ENCODE assay signal across 18 cellular contexts in the genomic region with DNA sequence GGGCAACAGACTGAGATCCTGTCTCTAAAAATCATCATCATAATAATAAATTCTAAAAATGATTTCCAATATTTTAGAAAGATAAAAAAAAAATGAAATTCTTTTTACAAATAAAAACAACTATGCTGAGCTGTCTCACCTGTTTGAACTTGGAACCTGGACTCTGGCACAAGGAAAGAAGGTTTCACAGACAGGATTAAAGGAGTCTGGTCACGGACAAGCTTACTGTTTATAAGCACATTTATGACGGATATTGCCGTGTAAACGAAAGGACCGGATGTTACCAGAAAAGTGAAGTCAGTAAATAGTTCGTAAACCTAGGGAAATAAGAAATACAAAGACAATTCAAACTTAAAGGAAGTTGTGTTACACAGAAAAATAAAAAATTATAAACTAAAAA.
"Had no signal": no experiment of that assay in that cellular context is flagged by ENCODE, and none has a peak within 500 bp of the region (broad histone marks: within the 10 kb centered on the region; RNA-seq: fewer than 3 reads in every experiment).

No MANE protein-coding gene starts in this region.

- H3K36me3 ChIP-seq: ovary, right atrium auricular region, right lobe of liver, spleen, tibial nerve, vagina had no signal

- H3K4me3 ChIP-seq: left ventricle myocardium inferior, lung, ovary, right atrium auricular region, right lobe of liver, spleen, tibial nerve, vagina had no signal

- FAIRE-seq: islet of Langerhans, kidney had no signal

- H3K9me3 ChIP-seq: left ventricle myocardium inferior, ovary, right atrium auricular region, right lobe of liver, spleen, vagina had no signal

- H3K27ac ChIP-seq: left ventricle myocardium inferior, ovary, right atrium auricular region, right lobe of liver, spleen, tibial nerve, vagina had no signal

- H3K27me3 ChIP-seq: ovary, right atrium auricular region, right lobe of liver, spleen, tibial nerve, vagina had no signal

- H3K4me1 ChIP-seq: right atrium auricular region, right lobe of liver, spleen, vagina had no signal

- DNase-seq: hypothalamus; immature natural killer cell; kidney; left ventricle myocardium inferior; mesendoderm; naive thymus-derived CD4-positive, alpha-beta T cell; ovary; right lobe of liver; spleen; stimulated activated CD4-positive, alpha-beta T cell treated with anti-CD3 and anti-CD28 coated beads, Interleukin-4, amount 100 ng/mL, for 24 hours; stimulated activated naive CD4-positive, alpha-beta T cell; stimulated activated naive CD8-positive, alpha-beta T cell treated with anti-CD3 and anti-CD28 coated beads, Interleukin-15, amount 100 ng/mL, for 72 hours; substantia nigra had no signal
